In the genomic region with DNA sequence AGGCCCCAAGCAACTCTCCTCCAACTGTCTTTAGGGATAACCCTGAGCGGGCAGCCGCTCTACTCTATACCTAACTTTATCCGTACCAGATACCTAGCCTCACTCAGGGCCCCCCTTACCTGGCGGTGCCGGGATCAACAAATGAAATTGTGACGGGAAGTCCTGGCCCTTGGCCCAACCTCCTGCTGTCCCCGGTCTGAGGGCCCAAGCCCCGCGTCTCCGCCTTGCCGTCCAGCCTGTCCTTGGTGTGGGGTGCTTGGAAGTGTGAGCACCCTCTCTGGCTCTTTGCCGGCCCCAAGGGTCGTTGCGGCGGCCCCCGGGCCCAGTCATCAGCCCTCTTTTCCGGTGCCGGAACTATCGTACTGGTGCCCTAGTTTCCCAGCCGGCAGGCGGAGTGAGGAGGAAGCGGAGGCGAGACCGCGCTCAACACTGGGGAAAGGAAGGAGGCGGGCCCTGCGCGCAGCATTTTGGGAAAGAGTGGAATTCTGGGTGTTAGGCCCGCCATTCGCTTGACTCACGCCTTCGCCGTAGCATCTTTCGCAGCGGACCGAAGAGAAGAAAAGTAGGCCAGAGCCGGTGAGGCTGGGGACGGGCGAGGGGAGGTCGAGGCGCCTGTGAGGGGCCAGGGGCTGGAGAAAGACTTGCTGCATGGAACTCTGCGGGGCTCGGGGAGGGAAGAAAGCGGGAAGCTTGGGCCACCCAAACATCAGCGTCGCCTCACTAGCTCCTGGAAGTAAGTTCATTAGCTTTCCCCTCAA, we compare ENCODE assay signal across 8 cellular contexts. TPM values are rescaled to one million over a fixed set of nuclear protein-coding genes. Genes with fewer than 3 reads are reported as not detected.
DNase-seq lines count a peak whose midpoint lies in the region; ATAC-seq, FAIRE-seq and TF ChIP-seq lines count a peak whose summit lies in the region.

A gene (plus strand): TSS at position 504 of the 758 bp plus-strand sequence. CDS start 1,676 bp downstream, outside the sequence.

- H3K36me3 ChIP-seq in bronchial epithelial cell (ENCODE audit: control insufficient read depth, insufficient read depth, low read length) = peaks cover 12% of the 10 kb centered on the region
- H3K36me3 ChIP-seq in small intestine (ENCODE audit: control insufficient read depth in 2 of 2, insufficient read depth in 2 of 2, low read length in 2 of 2) = peaks cover 12 to 13% of the 10 kb centered on the region in 2 donors

- peak within 1 kb of the TSS; percentile 99 for H3K27ac Mint-ChIP-seq in WTC11

- DNase-seq in AG04450 (ENCODE audit: low read depth, low spot score) (peak; percentile 82), NCI-H2196 treated with DMSO at 0.1 percent for 48 hours (lab: John Stamatoyannopoulos, UW; ENCODE audit: unreplicated experiment) (peak; percentile 57), WTC11 (ENCODE audit: low spot score) (peak; percentile 92), bronchial epithelial cell (ENCODE audit: low read depth) (peak; percentile 81), iPS-NIHi11 (ENCODE audit: low spot score) (peak; percentile 87), small intestine (peak; percentile 95)

- TF ChIP-seq CTCF in AG04450 (IDR thresholded peaks at IDR 0.05; ENCODE audit: low read depth, low read length) (peak; percentile 37), WTC11 (IDR thresholded peaks at IDR 0.05) (no peak), bronchial epithelial cell (IDR thresholded peaks at IDR 0.05; ENCODE audit: insufficient read depth, low read length, severe bottlenecking) (no peak)

- H3K36me3 Mint-ChIP-seq in WTC11 = peaks cover 33% of the 10 kb centered on the region

- peaks cover 33% of the 10 kb centered on the region for H3K4me1 Mint-ChIP-seq in WTC11

- H3K4me3 ChIP-seq in AG04450 (ENCODE audit: low read depth, low read length) (peak within 1 kb of the TSS; percentile 96), bronchial epithelial cell (ENCODE audit: low read depth, low read length) (peak within 1 kb of the TSS; percentile 90), small intestine (ENCODE audit: low read depth in 1 of 2, low read length in 2 of 2) (peak within 1 kb of the TSS; percentile 87 to 91)

- H3K27ac ChIP-seq in AG04450 (ENCODE audit: low read depth, low read length) (peak within 1 kb of the TSS; percentile 92), small intestine (ENCODE audit: low read depth in 1 of 2, low read length in 1 of 2) (peak within 1 kb of the TSS; percentile 93 to 99)

- peak within 1 kb of the TSS; percentile 97 for H3K4me3 Mint-ChIP-seq in WTC11

- no peaks in the 10 kb centered on the region for H3K9me3 Mint-ChIP-seq in WTC11

- FAIRE-seq in bronchial epithelial cell (lab: Jason Lieb, UNC) (no peak), small intestine (lab: Jason Lieb, UNC) (no peak)

- no peaks in the 10 kb centered on the region; the same call in 1 of the 2 replicates for H3K9me3 ChIP-seq in AG04450 (ENCODE audit: control insufficient read depth, insufficient read depth, low read length)
- no peaks in the 10 kb centered on the region for H3K9me3 ChIP-seq in small intestine (ENCODE audit: control insufficient read depth, low read depth)

- POLR2A ChIA-PET in AG04450 (lab: Yijun Ruan, JAX) (interaction anchor here (0.6 to 2.8 kb wide), 9 partner anchors 9 to 391 kb away, joined by 3 to 8 read pairs (median 4); a partner anchor contains a TSS), WTC11 (lab: Charles Lee) (interaction anchor here (0.5 to 1.8 kb wide), 5 partner anchors 9 to 281 kb away, joined by 3 to 6 read pairs (median 3); a partner anchor contains a TSS)

- WGBS in small intestine, 3 donors = 0 to 1% (median 0%) methylated on average over 42 to 46 of the region's 46 CpGs

- CTCF ChIA-PET in AG04450 (lab: Charles Lee) = no interaction called here
- CTCF ChIA-PET in WTC11 (lab: Charles Lee) = interaction anchor here (0.9 to 2.3 kb wide), 8 partner anchors 34 to 662 kb away, joined by 3 to 9 read pairs (median 4); a partner anchor contains a TSS

- H3K27me3 Mint-ChIP-seq in WTC11 (ENCODE audit: low read depth) = no peaks in the 10 kb centered on the region

- ATAC-seq in GM18873 (IDR thresholded peaks at IDR 0.05; ENCODE audit: low FRiP score, unreplicated experiment) (peak; percentile 42), HG03135 (IDR thresholded peaks at IDR 0.05; ENCODE audit: unreplicated experiment) (peak; percentile 48), WTC11 (peak; percentile 66)

- no peaks in the 10 kb centered on the region for H3K27me3 ChIP-seq in AG04450 (ENCODE audit: control insufficient read depth, insufficient read depth, low read length)
- H3K27me3 ChIP-seq in bronchial epithelial cell (ENCODE audit: control insufficient read depth, insufficient read depth, low read length) = no peaks in the 10 kb centered on the region
- no peaks in the 10 kb centered on the region for H3K27me3 ChIP-seq in small intestine (ENCODE audit: control insufficient read depth in 2 of 2, insufficient read depth in 2 of 2, low read length in 2 of 2)

- peaks cover 11 to 13% of the 10 kb centered on the region in 2 donors for H3K4me1 ChIP-seq in small intestine (ENCODE audit: control insufficient read depth in 2 of 2, insufficient read depth in 1 of 2, low read depth in 1 of 2, low read length in 1 of 2)

TF ChIP-seq in WTC11, 78 proteins besides CTCF, POLR2A, EP300 and RAD21 (continues in another document):
- TF ChIP-seq CREM (CRISPR knock-in tag; IDR thresholded peaks at IDR 0.05) (peak; percentile 57; the same call in 1 of the 2 replicates), NFYB (CRISPR knock-in tag; conservative IDR thresholded peaks at IDR 0.05; ENCODE audit: low read depth) (0 out of 2 replicates have a peak, but pooled peaks have one; percentile 29), SP1 (CRISPR knock-in tag; conservative IDR thresholded peaks at IDR 0.05) (peak; percentile 95), ZNF219 (CRISPR knock-in tag; IDR thresholded peaks at IDR 0.05; ENCODE audit: borderline replicate concordance) (no peak), NR1H2 (CRISPR knock-in tag; IDR thresholded peaks at IDR 0.05) (no peak)
- TF ChIP-seq, protein P1, sequence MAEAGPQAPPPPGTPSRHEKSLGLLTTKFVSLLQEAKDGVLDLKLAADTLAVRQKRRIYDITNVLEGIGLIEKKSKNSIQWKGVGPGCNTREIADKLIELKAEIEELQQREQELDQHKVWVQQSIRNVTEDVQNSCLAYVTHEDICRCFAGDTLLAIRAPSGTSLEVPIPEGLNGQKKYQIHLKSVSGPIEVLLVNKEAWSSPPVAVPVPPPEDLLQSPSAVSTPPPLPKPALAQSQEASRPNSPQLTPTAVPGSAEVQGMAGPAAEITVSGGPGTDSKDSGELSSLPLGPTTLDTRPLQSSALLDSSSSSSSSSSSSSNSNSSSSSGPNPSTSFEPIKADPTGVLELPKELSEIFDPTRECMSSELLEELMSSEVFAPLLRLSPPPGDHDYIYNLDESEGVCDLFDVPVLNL (CRISPR knock-in tag; IDR thresholded peaks at IDR 0.05; ENCODE audit: borderline replicate concordance, low read depth) = 0 out of 2 replicates have a peak, but pooled peaks have one; percentile 39
- TF ChIP-seq, protein P2, sequence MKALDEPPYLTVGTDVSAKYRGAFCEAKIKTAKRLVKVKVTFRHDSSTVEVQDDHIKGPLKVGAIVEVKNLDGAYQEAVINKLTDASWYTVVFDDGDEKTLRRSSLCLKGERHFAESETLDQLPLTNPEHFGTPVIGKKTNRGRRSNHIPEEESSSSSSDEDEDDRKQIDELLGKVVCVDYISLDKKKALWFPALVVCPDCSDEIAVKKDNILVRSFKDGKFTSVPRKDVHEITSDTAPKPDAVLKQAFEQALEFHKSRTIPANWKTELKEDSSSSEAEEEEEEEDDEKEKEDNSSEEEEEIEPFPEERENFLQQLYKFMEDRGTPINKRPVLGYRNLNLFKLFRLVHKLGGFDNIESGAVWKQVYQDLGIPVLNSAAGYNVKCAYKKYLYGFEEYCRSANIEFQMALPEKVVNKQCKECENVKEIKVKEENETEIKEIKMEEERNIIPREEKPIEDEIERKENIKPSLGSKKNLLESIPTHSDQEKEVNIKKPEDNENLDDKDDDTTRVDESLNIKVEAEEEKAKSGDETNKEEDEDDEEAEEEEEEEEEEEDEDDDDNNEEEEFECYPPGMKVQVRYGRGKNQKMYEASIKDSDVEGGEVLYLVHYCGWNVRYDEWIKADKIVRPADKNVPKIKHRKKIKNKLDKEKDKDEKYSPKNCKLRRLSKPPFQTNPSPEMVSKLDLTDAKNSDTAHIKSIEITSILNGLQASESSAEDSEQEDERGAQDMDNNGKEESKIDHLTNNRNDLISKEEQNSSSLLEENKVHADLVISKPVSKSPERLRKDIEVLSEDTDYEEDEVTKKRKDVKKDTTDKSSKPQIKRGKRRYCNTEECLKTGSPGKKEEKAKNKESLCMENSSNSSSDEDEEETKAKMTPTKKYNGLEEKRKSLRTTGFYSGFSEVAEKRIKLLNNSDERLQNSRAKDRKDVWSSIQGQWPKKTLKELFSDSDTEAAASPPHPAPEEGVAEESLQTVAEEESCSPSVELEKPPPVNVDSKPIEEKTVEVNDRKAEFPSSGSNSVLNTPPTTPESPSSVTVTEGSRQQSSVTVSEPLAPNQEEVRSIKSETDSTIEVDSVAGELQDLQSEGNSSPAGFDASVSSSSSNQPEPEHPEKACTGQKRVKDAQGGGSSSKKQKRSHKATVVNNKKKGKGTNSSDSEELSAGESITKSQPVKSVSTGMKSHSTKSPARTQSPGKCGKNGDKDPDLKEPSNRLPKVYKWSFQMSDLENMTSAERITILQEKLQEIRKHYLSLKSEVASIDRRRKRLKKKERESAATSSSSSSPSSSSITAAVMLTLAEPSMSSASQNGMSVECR (CRISPR knock-in tag; IDR thresholded peaks at IDR 0.05; ENCODE audit: borderline replicate concordance) = peak; percentile 68; the same call in 1 of the 2 replicates
- TF ChIP-seq, protein P3, sequence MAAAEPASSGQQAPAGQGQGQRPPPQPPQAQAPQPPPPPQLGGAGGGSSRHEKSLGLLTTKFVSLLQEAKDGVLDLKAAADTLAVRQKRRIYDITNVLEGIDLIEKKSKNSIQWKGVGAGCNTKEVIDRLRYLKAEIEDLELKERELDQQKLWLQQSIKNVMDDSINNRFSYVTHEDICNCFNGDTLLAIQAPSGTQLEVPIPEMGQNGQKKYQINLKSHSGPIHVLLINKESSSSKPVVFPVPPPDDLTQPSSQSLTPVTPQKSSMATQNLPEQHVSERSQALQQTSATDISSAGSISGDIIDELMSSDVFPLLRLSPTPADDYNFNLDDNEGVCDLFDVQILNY (CRISPR knock-in tag; IDR thresholded peaks at IDR 0.05) = peak; percentile 80
- TF ChIP-seq, protein P4, sequence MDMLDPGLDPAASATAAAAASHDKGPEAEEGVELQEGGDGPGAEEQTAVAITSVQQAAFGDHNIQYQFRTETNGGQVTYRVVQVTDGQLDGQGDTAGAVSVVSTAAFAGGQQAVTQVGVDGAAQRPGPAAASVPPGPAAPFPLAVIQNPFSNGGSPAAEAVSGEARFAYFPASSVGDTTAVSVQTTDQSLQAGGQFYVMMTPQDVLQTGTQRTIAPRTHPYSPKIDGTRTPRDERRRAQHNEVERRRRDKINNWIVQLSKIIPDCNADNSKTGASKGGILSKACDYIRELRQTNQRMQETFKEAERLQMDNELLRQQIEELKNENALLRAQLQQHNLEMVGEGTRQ (CRISPR knock-in tag; IDR thresholded peaks at IDR 0.05) = 0 out of 2 replicates have a peak, but pooled peaks have one; percentile 29

RNA-seq across cellular contexts. Expression of the gene that starts here (rescaled TPM):
- polyA plus RNA-seq in AG04450 (2011; rRNA removed) = 187 and 238 TPM in 2 replicates
- polyA minus RNA-seq in AG04450 (2011; rRNA and poly(A)+ RNA removed) = 161 and 210 TPM in 2 replicates
- 186 to 198 TPM (median 194 TPM) in 3 replicates for total RNA-seq in WTC11 (2021)
- 147 and 182 TPM in 2 replicates for total RNA-seq in bronchial epithelial cell
- polyA plus RNA-seq in small intestine = 100 to 1,000 TPM; 150 to 162 (median 156) TPM

Comparison
In these comparisons a context has a peak if more than half of its experiments do, and no peak if none do; other contexts are left out.
1. Peak in every context shown above with its lines: DNase-seq, ATAC-seq, H3K4me3 ChIP-seq and H3K27ac ChIP-seq.